3 cellular contexts compared by ENCODE assay signal in the genomic region with DNA sequence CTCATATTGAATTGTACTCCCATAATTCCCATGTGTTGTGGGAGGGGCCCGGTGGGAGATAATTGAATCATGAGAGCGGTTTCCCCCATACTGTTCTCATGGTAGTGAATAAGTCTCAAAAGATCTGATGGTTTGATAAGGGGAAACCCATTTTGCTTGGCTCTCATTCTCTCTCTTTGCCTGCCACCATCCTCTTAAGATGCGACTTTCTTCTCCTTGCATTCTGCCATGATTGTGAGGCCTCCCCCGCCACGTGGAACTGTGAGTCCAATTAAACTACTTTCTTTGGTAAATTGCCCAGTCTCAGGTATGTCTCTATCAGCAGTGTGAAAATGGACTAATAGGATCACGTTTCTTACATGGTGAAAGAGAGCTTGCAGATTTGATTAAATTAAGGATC. TPM values are rescaled to one million over a fixed set of nuclear protein-coding genes. Genes with fewer than 3 reads are reported as not detected.
"Had no signal": no experiment of that assay in that cellular context is flagged by ENCODE, and none has a peak within 500 bp of the region (broad histone marks: within the 10 kb centered on the region; RNA-seq: fewer than 3 reads in every experiment).

No MANE protein-coding gene starts in this region.

RNA-seq across cellular contexts. Expression of gene ODAPH, which starts 18.6 kb away (rescaled TPM):
- total RNA-seq: LHCN-M2, MCF 10A, NCI-H460 had no signal
